ENCODE assay signal across 8 cellular contexts in the genomic region with DNA sequence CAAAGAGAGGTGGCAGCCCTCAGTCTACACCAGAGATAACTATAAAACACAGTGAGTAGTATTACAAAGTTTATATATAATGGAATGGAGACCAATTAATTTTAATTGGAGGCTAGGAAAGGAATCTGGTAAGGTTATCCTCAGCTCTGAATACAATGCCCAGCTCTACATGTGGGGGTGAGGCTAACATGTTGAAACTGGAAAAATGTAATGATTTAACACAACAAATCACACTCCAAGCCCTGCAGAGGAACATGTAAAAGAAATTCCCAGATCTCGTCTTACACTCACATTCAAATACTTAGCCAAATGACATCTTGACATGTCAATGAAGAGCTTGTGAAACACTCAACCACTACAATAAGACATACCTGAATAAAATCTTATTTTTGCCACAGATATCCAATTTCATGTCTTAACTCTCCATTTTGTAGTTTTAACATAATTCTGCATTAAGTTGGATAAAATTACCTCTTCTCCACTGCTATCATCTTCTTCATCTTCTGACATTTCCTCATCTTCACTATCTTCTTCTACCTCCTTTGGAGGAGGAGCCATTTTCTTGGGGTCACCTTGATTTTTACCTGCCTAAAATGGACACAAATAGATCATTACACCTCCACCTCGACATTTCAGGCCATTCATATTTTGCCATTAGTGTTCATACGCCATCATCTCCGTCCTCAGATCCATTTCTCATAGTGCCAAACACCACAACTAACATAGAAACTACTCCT. TPM values are rescaled to one million over a fixed set of nuclear protein-coding genes. Genes with fewer than 3 reads are reported as not detected.
DNase-seq lines count a peak whose midpoint lies in the region; ATAC-seq, FAIRE-seq and TF ChIP-seq lines count a peak whose summit lies in the region.

No MANE protein-coding gene starts in this region.

- peaks cover 15% of the 10 kb centered on the region for H3K36me3 ChIP-seq in endocrine pancreas (ENCODE audit: control insufficient read depth, insufficient read depth, low read length)
- H3K36me3 ChIP-seq in neural progenitor cell: peaks cover 46% of the 10 kb centered on the region
- peaks cover 10% of the 10 kb centered on the region for H3K36me3 ChIP-seq in mucosa of descending colon (ENCODE audit: low read depth)

- H3K9me3 ChIP-seq in endocrine pancreas (ENCODE audit: control insufficient read depth, low read length) (no peaks in the 10 kb centered on the region), neural progenitor cell (ENCODE audit: low read depth) (no peaks in the 10 kb centered on the region), mucosa of descending colon (no peaks in the 10 kb centered on the region)

- H3K4me2 ChIP-seq in neural progenitor cell: peak overlapping the region; percentile 97

- peak overlapping the region; percentile 94 to 96 for H3K4me3 Mint-ChIP-seq in CD14-positive monocyte
- H3K4me3 Mint-ChIP-seq in neural progenitor cell: peak overlapping the region; percentile 97

- H3K27ac Mint-ChIP-seq in CD14-positive monocyte (peak overlapping the region in 6 of 7 donors; percentile 97 to 99 (median 98)), neural progenitor cell (no peak overlapping the region)

- H3K9ac ChIP-seq in endocrine pancreas (ENCODE audit: control insufficient read depth, insufficient read depth, low read length): peak overlapping the region; percentile 94
- peak overlapping the region; percentile 98 for H3K9ac ChIP-seq in neural progenitor cell

- peaks cover 25% of the 10 kb centered on the region for H3K4me1 Mint-ChIP-seq in CD14-positive monocyte
- H3K4me1 Mint-ChIP-seq in neural progenitor cell: peaks cover 26% of the 10 kb centered on the region

- no peak for TF ChIP-seq CTCF in CD14-positive monocyte (IDR thresholded peaks at IDR 0.05)
- no peak for TF ChIP-seq CTCF in neural progenitor cell (IDR thresholded peaks at IDR 0.05)
- no peak for TF ChIP-seq CTCF in mucosa of descending colon (IDR thresholded peaks at IDR 0.05)

- no peaks in the 10 kb centered on the region for H3K27me3 ChIP-seq in endocrine pancreas (ENCODE audit: control insufficient read depth, insufficient read depth, low read length)
- no peaks in the 10 kb centered on the region for H3K27me3 ChIP-seq in neural progenitor cell

- no peak overlapping the region for H2AFZ ChIP-seq in neural progenitor cell (replicated peaks)

- intact Hi-C loops in CD14-positive monocyte (cut with micrococcal nuclease) (loop anchor here in 1 of 2 donors (5.0 to 10.0 kb wide), 2 partner anchors 319 to 1092 kb away; a partner anchor contains a TSS), mucosa of descending colon (cut with DNase I, micrococcal nuclease) (loop anchor here in 1 of 2 donors (10.0 kb wide), 1 partner anchor 52 kb away; no protein-coding TSS in a partner anchor)

- ATAC-seq in mucosa of descending colon: no peak

- H3K36me3 Mint-ChIP-seq in CD14-positive monocyte: peaks cover 44 to 46% of the 10 kb centered on the region in 2 donors
- peaks cover 41% of the 10 kb centered on the region for H3K36me3 Mint-ChIP-seq in neural progenitor cell

- H3K4me1 ChIP-seq in endocrine pancreas (ENCODE audit: control insufficient read depth, insufficient read depth, low read length): peaks cover 17% of the 10 kb centered on the region
- peaks cover 14% of the 10 kb centered on the region for H3K4me1 ChIP-seq in neural progenitor cell
- H3K4me1 ChIP-seq in mucosa of descending colon (ENCODE audit: low read depth): peaks cover 25% of the 10 kb centered on the region

- peaks cover 63% of the 10 kb centered on the region for H4K20me1 ChIP-seq in neural progenitor cell (ENCODE audit: low read depth)

- H3K27me3 Mint-ChIP-seq in CD14-positive monocyte (ENCODE audit: low read depth in 3 of 3): no peaks in the 10 kb centered on the region
- peaks cover 3% of the 10 kb centered on the region for H3K27me3 Mint-ChIP-seq in neural progenitor cell (ENCODE audit: insufficient read depth, low read depth)

- peak overlapping the region; percentile 82 for H3K4me3 ChIP-seq in endocrine pancreas (ENCODE audit: control insufficient read depth, insufficient read depth, low read length)
- H3K4me3 ChIP-seq in neural progenitor cell: peak overlapping the region; percentile 74
- H3K4me3 ChIP-seq in mucosa of descending colon: no peak overlapping the region

- peaks cover 70% of the 10 kb centered on the region for H3F3A ChIP-seq in neural progenitor cell (ENCODE audit: low read depth)

- H3K9me3 Mint-ChIP-seq in CD14-positive monocyte: peaks cover 0 to 4% (median 0%) of the 10 kb centered on the region in 7 donors
- H3K9me3 Mint-ChIP-seq in neural progenitor cell: no peaks in the 10 kb centered on the region

- DNase-seq in CD14-positive monocyte (ENCODE audit: low spot score) (no peak), NAMALWA (ENCODE audit: low spot score) (peak; percentile 35), neural progenitor cell (ENCODE audit: low spot score) (no peak), mucosa of descending colon (no peak), HK-2 (ENCODE audit: unreplicated experiment) (no peak), germinal center (ENCODE audit: low spot score) (no peak), urothelium cell line (ENCODE audit: low spot score) (no peak)

- H3K27ac ChIP-seq in neural progenitor cell: no peak overlapping the region

- no peak for FAIRE-seq in urothelium cell line (lab: Jason Lieb, UNC)

- peaks cover 78% of the 10 kb centered on the region for H3K79me2 ChIP-seq in neural progenitor cell (ENCODE audit: low read depth)

RNA-seq across cellular contexts. Expression of a gene that starts 1.4 kb away (rescaled TPM):
- 100 to 1,000 TPM; 106 to 143 TPM for polyA plus RNA-seq in CD14-positive monocyte
- total RNA-seq in neural progenitor cell (ENCODE audit: low replicate concordance) (257 and 354 TPM in 2 replicates), mucosa of descending colon (100 to 1,000 TPM; 239 to 369 (median 328) TPM)
